ENCODE assay signal across 9 cellular contexts in the genomic region with DNA sequence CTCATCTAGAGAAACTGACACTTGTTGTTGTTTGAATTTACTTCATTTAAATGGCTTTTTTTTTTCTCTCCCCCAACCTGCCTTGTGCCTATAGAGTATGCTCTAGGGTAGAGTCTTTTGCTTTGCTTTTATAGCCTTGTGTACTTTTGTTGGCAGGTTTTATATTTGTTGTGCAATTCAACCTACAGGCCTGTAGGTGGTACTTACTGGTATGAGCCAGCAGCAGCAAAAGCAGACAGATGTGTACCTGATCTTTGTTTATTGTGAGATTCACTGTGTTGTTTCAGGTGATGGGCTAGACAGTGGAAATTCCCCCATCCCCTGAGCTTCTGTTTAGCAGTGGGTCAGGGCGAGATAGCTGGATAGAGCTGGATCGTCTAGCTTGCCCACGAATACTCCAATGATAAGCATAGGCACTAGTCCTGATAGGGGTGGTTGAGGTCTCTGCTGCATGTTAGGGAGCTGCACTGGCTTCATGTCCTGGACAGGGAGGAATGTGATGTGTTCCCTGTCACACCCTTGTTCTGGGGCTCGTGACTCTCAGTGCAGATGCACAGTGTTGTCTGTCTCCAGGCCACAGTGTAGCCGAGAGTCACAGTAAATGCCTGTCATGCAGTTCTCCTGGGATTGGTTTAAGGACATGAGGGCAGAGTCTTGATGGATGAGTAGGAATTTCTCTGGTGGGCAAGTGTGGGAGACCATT. TPM values are rescaled to one million over a fixed set of nuclear protein-coding genes. Genes with fewer than 3 reads are reported as not detected.
DNase-seq lines count a peak whose midpoint lies in the region; ATAC-seq, FAIRE-seq and TF ChIP-seq lines count a peak whose summit lies in the region.
"Had no signal": no experiment of that assay in that cellular context is flagged by ENCODE, and none has a peak within 500 bp of the region (broad histone marks: within the 10 kb centered on the region; RNA-seq: fewer than 3 reads in every experiment).

No MANE protein-coding gene starts in this region.

- no peak overlapping the region for H3K4me3 Mint-ChIP-seq in HFFc6
- H3K4me3 Mint-ChIP-seq in activated T-helper 17 cell treated with anti-CD3 and anti-CD28 coated beads, Interleukin-2, amount 50 U/mL, for 72 hours: no peak overlapping the region

- H3K27me3 ChIP-seq in DOHH2 (ENCODE audit: control insufficient read depth, low read length): no peaks in the 10 kb centered on the region
- H3K27me3 ChIP-seq in HepG2 (ENCODE audit: control insufficient read depth in 1 of 2, insufficient read depth in 2 of 2, low read length in 2 of 2): no peaks in the 10 kb centered on the region
- no peaks in the 10 kb centered on the region for H3K27me3 ChIP-seq in esophagus squamous epithelium

- H3K9me2 ChIP-seq in DOHH2 (replicated peaks; ENCODE audit: control insufficient read depth, low read length): no peaks in the 10 kb centered on the region

- H3K9me3 ChIP-seq in DOHH2 (ENCODE audit: control insufficient read depth, insufficient read depth, low read length) (no peaks in the 10 kb centered on the region), HepG2 (ENCODE audit: low read length) (no peaks in the 10 kb centered on the region), esophagus squamous epithelium (peaks cover 0 to 5% (median 0%) of the 10 kb centered on the region in 3 donors)

- H4K20me1 ChIP-seq in DOHH2 (ENCODE audit: control insufficient read depth, insufficient read depth, low read depth, low read length) (peaks cover 7% of the 10 kb centered on the region; the same call in 1 of the 2 replicates), HepG2 (ENCODE audit: insufficient read depth, low read length) (peaks cover 6% of the 10 kb centered on the region)

- H3K4me1 ChIP-seq in DOHH2 (ENCODE audit: control insufficient read depth, low read length): no peaks in the 10 kb centered on the region
- no peaks in the 10 kb centered on the region; the same call in 1 of the 2 replicates for H3K4me1 ChIP-seq in HepG2 (ENCODE audit: insufficient read depth, low read length)
- H3K4me1 ChIP-seq in esophagus squamous epithelium: peaks cover 0 to 14% (median 0%) of the 10 kb centered on the region in 3 donors

- H2AFZ ChIP-seq in HepG2 (ENCODE audit: low read length): no peak overlapping the region

- H3K4me1 Mint-ChIP-seq in HFFc6 (ENCODE audit: low read depth): peaks cover 27% of the 10 kb centered on the region
- H3K4me1 Mint-ChIP-seq in activated T-helper 17 cell treated with anti-CD3 and anti-CD28 coated beads, Interleukin-2, amount 50 U/mL, for 72 hours: peaks cover 34% of the 10 kb centered on the region

- no peaks in the 10 kb centered on the region for H3K36me3 Mint-ChIP-seq in HFFc6 (ENCODE audit: low read depth)
- no peaks in the 10 kb centered on the region for H3K36me3 Mint-ChIP-seq in activated T-helper 17 cell treated with anti-CD3 and anti-CD28 coated beads, Interleukin-2, amount 50 U/mL, for 72 hours (ENCODE audit: low read depth)

- TF ChIP-seq EP300 in HepG2 (IDR thresholded peaks at IDR 0.05; ENCODE audit: low read depth in 2 of 2, low read length in 2 of 2): no peak
- no peak for TF ChIP-seq EP300 in HepG2 (CRISPR knock-in tag; IDR thresholded peaks at IDR 0.05; ENCODE audit: borderline replicate concordance)

- H3K27ac Mint-ChIP-seq in HFFc6: no peak overlapping the region
- H3K27ac Mint-ChIP-seq in activated T-helper 17 cell treated with anti-CD3 and anti-CD28 coated beads, Interleukin-2, amount 50 U/mL, for 72 hours: peak overlapping the region; percentile 40

- H3K27me3 Mint-ChIP-seq in HFFc6 (ENCODE audit: insufficient read depth): no peaks in the 10 kb centered on the region
- H3K27me3 Mint-ChIP-seq in activated T-helper 17 cell treated with anti-CD3 and anti-CD28 coated beads, Interleukin-2, amount 50 U/mL, for 72 hours: no peaks in the 10 kb centered on the region

- no peaks in the 10 kb centered on the region for H3K9me3 Mint-ChIP-seq in HFFc6
- no peaks in the 10 kb centered on the region for H3K9me3 Mint-ChIP-seq in activated T-helper 17 cell treated with anti-CD3 and anti-CD28 coated beads, Interleukin-2, amount 50 U/mL, for 72 hours

- FAIRE-seq in HepG2 (lab: Jason Lieb, UNC): no peak

- intact Hi-C loops in HepG2 (cut with micrococcal nuclease; ENCODE audit: unreplicated experiment): no loop called here
- intact Hi-C loops in esophagus squamous epithelium (cut with DNase I): no loop called here

- TF ChIP-seq POLR2A in HepG2 (IDR thresholded peaks at IDR 0.05; ENCODE audit: insufficient read depth in 1 of 2, low read depth in 2 of 2, low read length in 2 of 2) (no peak), esophagus squamous epithelium (IDR thresholded peaks at IDR 0.05) (no peak)

- no peak for TF ChIP-seq RAD21 in HepG2 (CRISPR knock-in tag; IDR thresholded peaks at IDR 0.05)

- H3K79me2 ChIP-seq in DOHH2 (ENCODE audit: control insufficient read depth, low read length): peaks cover 31% of the 10 kb centered on the region
- H3K79me2 ChIP-seq in HepG2 (ENCODE audit: insufficient read depth, low read length): peaks cover 54% of the 10 kb centered on the region

- H3K4me2 ChIP-seq in DOHH2 (ENCODE audit: low read length) (no peak overlapping the region), HepG2 (ENCODE audit: low read depth, low read length) (no peak overlapping the region)

- CTCF ChIA-PET in HepG2 (lab: Yijun Ruan, JAX; ENCODE audit: low intra/inter-chr PET ratio, low total read pairs): no interaction called here

- H3K4me3 ChIP-seq in DOHH2 (ENCODE audit: low read length): no peak overlapping the region
- H3K4me3 ChIP-seq in HepG2 (replicated peaks in 1 of 3; ENCODE audit: insufficient read depth in 1 of 3, low read depth in 2 of 3, low read length in 3 of 3): no peak overlapping the region
- no peak overlapping the region for H3K4me3 ChIP-seq in esophagus squamous epithelium

- H3K27ac ChIP-seq in DOHH2 (ENCODE audit: low read depth, low read length): no peak overlapping the region
- H3K27ac ChIP-seq in HepG2 (ENCODE audit: extremely low read length, insufficient read depth, low read length): no peak overlapping the region
- no peak overlapping the region for H3K27ac ChIP-seq in esophagus squamous epithelium

- 91% methylated on average over 5 of the region's 5 CpGs for WGBS in HepG2 (ENCODE audit: low lambda C conversion rate)
- 76 to 94% methylated on average over 3 of the region's 5 CpGs for WGBS in esophagus squamous epithelium, 2 donors

- peak; percentile 37 for TF ChIP-seq CTCF in DOHH2 (IDR thresholded peaks at IDR 0.05; ENCODE audit: low read depth, low read length, poor library complexity, severe bottlenecking)
- TF ChIP-seq CTCF in HFFc6 (IDR thresholded peaks at IDR 0.05): peak; percentile 66
- TF ChIP-seq CTCF in HepG2 (CRISPR knock-in tag; IDR thresholded peaks at IDR 0.05): 0 out of 2 replicates have a peak, but pooled peaks have one; percentile 22
- peak in 2 of 6 experiments; percentile 10 to 24 for TF ChIP-seq CTCF in esophagus squamous epithelium (IDR thresholded peaks at IDR 0.05)

- ATAC-seq in activated T-helper 17 cell treated with anti-CD3 and anti-CD28 coated beads, Interleukin-2, amount 50 U/mL, for 72 hours (replicated peaks): peak; percentile 23
- peak; percentile 86 for ATAC-seq in HepG2

- DNase-seq in HFFc6 (no peak), HepG2 (ENCODE audit: low spot score) (no peak), AG08396 (ENCODE audit: low spot score) (no peak), esophagus squamous epithelium (lab: John Stamatoyannopoulos, UW) (no peak), NCI-H1048 (lab: John Stamatoyannopoulos, UW) (no peak), NCI-H526 (lab: John Stamatoyannopoulos, UW) (no peak)
- DNase-seq: SIG-M5 had no signal

- H3F3A ChIP-seq in DOHH2 (ENCODE audit: control insufficient read depth, insufficient read depth): no peaks in the 10 kb centered on the region

- H3K9ac ChIP-seq in HepG2 (ENCODE audit: insufficient read depth, low read depth, low read length): no peak overlapping the region

- in situ Hi-C loops in HepG2 (cut with HindIII; ENCODE audit: extremely low pct_ligation_motif_present, low pct_unique_long_range_greater_than_20kb): no loop called here

- POLR2A ChIA-PET in HepG2 (lab: Yijun Ruan, JAX): interaction anchor here (0.8 kb wide), 1 partner anchor 21 kb away, joined by 3 read pairs; a partner anchor contains a TSS

- no TSS peak for BruUV-seq in HepG2 (replicated peaks; lab: Mats Ljungman, UMichigan)

- H3K36me3 ChIP-seq in DOHH2 (ENCODE audit: control insufficient read depth, low read length) (no peaks in the 10 kb centered on the region), HepG2 (replicated peaks in 1 of 2; ENCODE audit: control insufficient read depth in 1 of 2, insufficient read depth in 2 of 2, low read length in 2 of 2) (no peaks in the 10 kb centered on the region), esophagus squamous epithelium (no peaks in the 10 kb centered on the region)

RNA-seq across cellular contexts. Expression of a gene that starts 21.3 kb away (rescaled TPM):
- 10 to 100 TPM; 40.6 to 53.7 (median 48.4) TPM for total RNA-seq in HFFc6 (2021; fragmentation: NEBNext Ultra II Directional; extraction: Animal tissue kit (Norgen Biotek cat#: 25700))
- 10 to 100 TPM; 14.4 to 19.6 TPM for total RNA-seq in activated T-helper 17 cell treated with anti-CD3 and anti-CD28 coated beads, Interleukin-2, amount 50 U/mL, for 72 hours
- 38.1 and 48.2 TPM in 2 replicates for total RNA-seq in HepG2 (2016; rRNA removed; fragmentation: Illumina TruSeq; extraction: Trizol)
- total RNA-seq in HepG2 (2016; cell fraction: cytosol; rRNA removed; fragmentation: Illumina TruSeq; extraction: Trizol; ENCODE audit: low read depth): 30.3 and 34.8 TPM in 2 replicates
- 32.9 and 48.9 TPM in 2 replicates for total RNA-seq in HepG2 (2016; cell fraction: insoluble cytoplasmic fraction; rRNA removed; fragmentation: Illumina TruSeq; extraction: Trizol)
- total RNA-seq in HepG2 (2016; cell fraction: membrane; rRNA removed; fragmentation: Illumina TruSeq; extraction: Trizol): 14.3 and 17.6 TPM in 2 replicates
- total RNA-seq in HepG2 (2016; cell fraction: nucleus; rRNA removed; fragmentation: Illumina TruSeq; extraction: Trizol): 48.4 and 54.1 TPM in 2 replicates
- polyA plus RNA-seq in HepG2 (2011; rRNA removed): 9.7 and 10.4 TPM in 2 replicates
- 5.4 and 8.2 TPM in 2 replicates for polyA plus RNA-seq in HepG2 (2011; cell fraction: cytosol; rRNA removed)
- 2.8 and 3.7 TPM in 2 replicates for polyA plus RNA-seq in HepG2 (2011; cell fraction: nucleus; rRNA removed)
- 12.1 and 15.4 TPM in 2 replicates for polyA plus RNA-seq in HepG2 (2012)
- 1.4 TPM in 2 replicates for polyA plus RNA-seq in HepG2 (2016; cell fraction: cytosol; fragmentation: Illumina TruSeq; extraction: Trizol; ENCODE audit: low read depth)
- polyA plus RNA-seq in HepG2 (2016; cell fraction: insoluble cytoplasmic fraction; fragmentation: Illumina TruSeq; extraction: Trizol; ENCODE audit: low read depth): 16.8 and 19.2 TPM in 2 replicates
- 3.1 and 3.7 TPM in 2 replicates for polyA plus RNA-seq in HepG2 (2016; cell fraction: membrane; fragmentation: Illumina TruSeq; extraction: Trizol; ENCODE audit: low read depth)
- polyA plus RNA-seq in HepG2 (2016; cell fraction: nucleus; fragmentation: Illumina TruSeq; extraction: Trizol; ENCODE audit: insufficient read depth, low read depth): 37.4 and 38.5 TPM in 2 replicates
- 13.2 and 17.4 TPM in 2 replicates for polyA minus RNA-seq in HepG2 (2011; rRNA and poly(A)+ RNA removed; ENCODE audit: low replicate concordance)
- 21.4 and 25.3 TPM in 2 replicates for polyA minus RNA-seq in HepG2 (2011; cell fraction: cytosol; rRNA and poly(A)+ RNA removed)
- 14.4 and 17.8 TPM in 2 replicates for polyA minus RNA-seq in HepG2 (2011; cell fraction: nucleus; rRNA and poly(A)+ RNA removed)
- total RNA-seq in esophagus squamous epithelium: 10 to 100 TPM; 27.8 to 40.6 (median 34.6) TPM

RNA-seq across cellular contexts. Expression of a gene that starts 53.7 kb away (rescaled TPM):
- 10 to 100 TPM; 39.3 to 43.8 (median 42.0) TPM for total RNA-seq in HFFc6 (2021; fragmentation: NEBNext Ultra II Directional; extraction: Animal tissue kit (Norgen Biotek cat#: 25700))
- not detected for total RNA-seq in activated T-helper 17 cell treated with anti-CD3 and anti-CD28 coated beads, Interleukin-2, amount 50 U/mL, for 72 hours
- total RNA-seq in HepG2 (2016; rRNA removed; fragmentation: Illumina TruSeq; extraction: Trizol) (36.7 and 36.9 TPM in 2 replicates), esophagus squamous epithelium (10 to 100 TPM in 1 of 4 donors, 1 to 10 TPM in 3; 2.9 to 12.8 (median 7.0) TPM)
- total RNA-seq in HepG2 (2016; cell fraction: cytosol; rRNA removed; fragmentation: Illumina TruSeq; extraction: Trizol; ENCODE audit: low read depth): 21.9 and 22.3 TPM in 2 replicates
- total RNA-seq in HepG2 (2016; cell fraction: insoluble cytoplasmic fraction; rRNA removed; fragmentation: Illumina TruSeq; extraction: Trizol): 30.6 and 38.7 TPM in 2 replicates
- 73.3 and 77.2 TPM in 2 replicates for total RNA-seq in HepG2 (2016; cell fraction: membrane; rRNA removed; fragmentation: Illumina TruSeq; extraction: Trizol)
- 38.1 and 43.2 TPM in 2 replicates for total RNA-seq in HepG2 (2016; cell fraction: nucleus; rRNA removed; fragmentation: Illumina TruSeq; extraction: Trizol)
- 10.8 and 11.0 TPM in 2 replicates for polyA plus RNA-seq in HepG2 (2011; rRNA removed)
- polyA plus RNA-seq in HepG2 (2011; cell fraction: cytosol; rRNA removed): 6.0 and 6.6 TPM in 2 replicates
- polyA plus RNA-seq in HepG2 (2011; cell fraction: nucleus; rRNA removed): 18.3 and 20.8 TPM in 2 replicates
- polyA plus RNA-seq in HepG2 (2012): 9.4 and 12.5 TPM in 2 replicates
- polyA plus RNA-seq in HepG2 (2016; cell fraction: cytosol; fragmentation: Illumina TruSeq; extraction: Trizol; ENCODE audit: low read depth): 22.5 and 24.2 TPM in 2 replicates
- 29.9 and 34.9 TPM in 2 replicates for polyA plus RNA-seq in HepG2 (2016; cell fraction: insoluble cytoplasmic fraction; fragmentation: Illumina TruSeq; extraction: Trizol; ENCODE audit: low read depth)
- polyA plus RNA-seq in HepG2 (2016; cell fraction: membrane; fragmentation: Illumina TruSeq; extraction: Trizol; ENCODE audit: low read depth): 46.4 and 53.4 TPM in 2 replicates
- 49.4 and 55.6 TPM in 2 replicates for polyA plus RNA-seq in HepG2 (2016; cell fraction: nucleus; fragmentation: Illumina TruSeq; extraction: Trizol; ENCODE audit: insufficient read depth, low read depth)
- 18.4 TPM in 1 of 2 replicates, not detected in the other for polyA minus RNA-seq in HepG2 (2011; rRNA and poly(A)+ RNA removed; ENCODE audit: low replicate concordance)
- polyA minus RNA-seq in HepG2 (2011; cell fraction: cytosol; rRNA and poly(A)+ RNA removed): 9.9 and 11.3 TPM in 2 replicates
- polyA minus RNA-seq in HepG2 (2011; cell fraction: nucleus; rRNA and poly(A)+ RNA removed): 25.0 and 31.2 TPM in 2 replicates
